Comparison of ENCODE assay signal across 8 cellular contexts in the genomic region with DNA sequence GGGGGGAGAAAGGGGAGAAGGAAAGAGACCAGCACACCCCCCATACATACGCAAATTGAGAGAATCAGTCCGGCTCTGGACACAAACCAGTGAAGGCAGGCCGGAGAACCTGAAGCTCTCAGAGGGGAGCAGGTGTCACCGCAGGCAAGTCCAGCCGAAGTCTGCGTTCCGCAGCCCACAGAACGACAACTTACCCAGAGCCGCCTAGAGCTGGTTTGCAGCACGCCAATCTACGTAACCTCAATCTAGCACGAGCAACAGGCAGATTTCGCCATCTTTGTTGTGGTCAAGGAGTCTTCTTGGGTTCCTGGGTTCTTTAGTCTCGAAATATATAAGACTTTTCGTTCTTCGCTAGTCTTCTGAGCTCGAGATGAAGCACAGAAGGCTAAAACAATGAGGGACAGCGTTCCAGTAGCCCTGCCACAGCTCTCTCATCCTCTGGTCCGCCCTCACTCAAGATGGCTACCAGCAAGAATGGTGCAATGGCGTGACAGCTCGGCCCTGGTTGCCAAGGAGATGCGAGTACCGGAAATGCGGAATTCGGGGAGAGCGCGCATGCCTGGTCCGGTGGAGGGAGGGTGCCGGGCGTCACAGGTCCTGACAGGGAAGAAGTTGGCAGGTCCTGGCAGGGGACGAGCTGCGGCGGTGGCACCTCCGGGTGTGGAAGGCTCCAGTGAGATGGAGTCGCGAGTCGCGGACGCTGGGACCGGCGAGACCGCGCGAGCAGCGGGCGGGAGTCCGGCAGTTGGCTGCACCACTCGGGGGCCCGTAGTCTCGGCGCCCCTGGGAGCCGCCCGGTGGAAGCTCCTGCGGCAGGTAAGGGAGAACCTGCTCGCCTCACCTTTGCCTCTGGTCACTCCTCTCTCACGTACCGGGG.
DNase-seq lines count a peak whose midpoint lies in the region; ATAC-seq and TF ChIP-seq lines count a peak whose summit lies in the region.

A gene (plus strand): TSS at position 618 of the 877 bp plus-strand sequence.
A gene (minus strand): TSS at position 165 of the 877 bp plus-strand sequence. CDS start 15,152 bp downstream, outside the sequence.

- peak within 1 kb of the TSS; percentile 82 for H3K4me3 ChIP-seq in AG09309 (ENCODE audit: control insufficient read depth, low read depth, low read length)

- peak; percentile 92 for DNase-seq in AG09309 (ENCODE audit: low read depth)
- peak; percentile 98 for DNase-seq in NCI-H345 treated with DMSO at 0.1 percent for 48 hours (lab: John Stamatoyannopoulos, UW; ENCODE audit: unreplicated experiment)
- DNase-seq in activated CD4-positive, CD25-positive, alpha-beta regulatory T cell (lab: John Stamatoyannopoulos, UW), result peak; percentile 94 to 97 (median 96)
- peak; percentile 98 for DNase-seq in central memory CD4-positive, alpha-beta T cell
- peak; percentile 98 for DNase-seq in iris pigment epithelial cell (ENCODE audit: low read depth)
- peak; percentile 97 to 99 for DNase-seq in stimulated activated CD4-positive, alpha-beta T cell treated with anti-CD3 and anti-CD28 coated beads, Interleukin-12 subunit alpha, Interleukin-12 subunit beta, amount 100 ng/mL, for 24 hours (ENCODE audit: low read depth in 2 of 2)

- TF ChIP-seq CTCF in AG09309 (IDR thresholded peaks at IDR 0.05; ENCODE audit: control insufficient read depth, insufficient read depth, low read depth, low read length, missing control alignments), result no peak

- peak; percentile 85 for ATAC-seq in GM19023 (IDR thresholded peaks at IDR 0.05; ENCODE audit: unreplicated experiment)
- ATAC-seq in HG03280 (IDR thresholded peaks at IDR 0.05; ENCODE audit: unreplicated experiment), result peak; percentile 82

Comparison
In these comparisons a context has a peak if more than half of its experiments do, and no peak if none do; other contexts are left out.
1. Peak in every context shown above with its lines: DNase-seq, ATAC-seq and H3K4me3 ChIP-seq.